17 cellular contexts compared by ENCODE assay signal in the genomic region with DNA sequence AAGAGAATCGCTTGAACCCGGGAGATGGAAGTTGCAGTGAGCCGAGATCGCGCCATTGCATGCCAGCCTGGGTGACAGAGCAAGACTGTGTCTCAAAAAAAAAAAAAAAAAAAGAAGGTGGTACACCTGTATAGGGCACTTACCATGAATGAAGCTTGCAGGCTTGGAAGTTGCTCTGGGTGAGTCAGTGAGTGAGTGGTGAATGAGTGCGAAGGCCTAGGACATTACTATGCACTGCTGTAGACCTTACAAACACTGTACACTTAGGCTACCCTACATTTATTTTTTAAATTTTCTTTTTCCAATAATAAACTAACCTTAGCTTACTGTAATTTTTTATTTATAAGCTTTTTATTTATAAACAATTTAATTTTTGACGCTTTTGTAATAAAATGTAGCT.
"Had no signal": no experiment of that assay in that cellular context is flagged by ENCODE, and none has a peak within 500 bp of the region (broad histone marks: within the 10 kb centered on the region; RNA-seq: fewer than 3 reads in every experiment).

No MANE protein-coding gene starts in this region.

- DNase-seq: colonic mucosa; effector CD4-positive, alpha-beta T cell; endodermal cell; heart left ventricle; hippocampal formation; kidney glomerular epithelial cell; mucosa of descending colon; naive thymus-derived CD8-positive, alpha-beta T cell; sigmoid colon; stimulated activated CD4-positive, alpha-beta T cell treated with anti-CD3 and anti-CD28 coated beads, Interleukin-2, amount 100 ng/mL, for 24 hours; stimulated activated naive CD4-positive, alpha-beta T cell treated with Interleukin-2 at 50 U/mL for 16 hours; trophoblast cell had no signal

- H3K36me3 ChIP-seq: colonic mucosa, right atrium auricular region, sigmoid colon had no signal

- FAIRE-seq: endothelial cell of umbilical vein, frontal cortex had no signal

- H3K4me1 ChIP-seq: colonic mucosa, heart left ventricle, right atrium auricular region, sigmoid colon had no signal

- H3K9me3 ChIP-seq: colonic mucosa, heart left ventricle, mucosa of descending colon, neutrophil, right atrium auricular region, sigmoid colon had no signal

- H3K27ac ChIP-seq: colonic mucosa, heart left ventricle, neutrophil, right atrium auricular region, sigmoid colon, skin epidermis had no signal

- H3K4me3 ChIP-seq: colonic mucosa, heart left ventricle, mucosa of descending colon, right atrium auricular region, sigmoid colon, skin epidermis had no signal
